8 cellular contexts compared by ENCODE assay signal in the genomic region with DNA sequence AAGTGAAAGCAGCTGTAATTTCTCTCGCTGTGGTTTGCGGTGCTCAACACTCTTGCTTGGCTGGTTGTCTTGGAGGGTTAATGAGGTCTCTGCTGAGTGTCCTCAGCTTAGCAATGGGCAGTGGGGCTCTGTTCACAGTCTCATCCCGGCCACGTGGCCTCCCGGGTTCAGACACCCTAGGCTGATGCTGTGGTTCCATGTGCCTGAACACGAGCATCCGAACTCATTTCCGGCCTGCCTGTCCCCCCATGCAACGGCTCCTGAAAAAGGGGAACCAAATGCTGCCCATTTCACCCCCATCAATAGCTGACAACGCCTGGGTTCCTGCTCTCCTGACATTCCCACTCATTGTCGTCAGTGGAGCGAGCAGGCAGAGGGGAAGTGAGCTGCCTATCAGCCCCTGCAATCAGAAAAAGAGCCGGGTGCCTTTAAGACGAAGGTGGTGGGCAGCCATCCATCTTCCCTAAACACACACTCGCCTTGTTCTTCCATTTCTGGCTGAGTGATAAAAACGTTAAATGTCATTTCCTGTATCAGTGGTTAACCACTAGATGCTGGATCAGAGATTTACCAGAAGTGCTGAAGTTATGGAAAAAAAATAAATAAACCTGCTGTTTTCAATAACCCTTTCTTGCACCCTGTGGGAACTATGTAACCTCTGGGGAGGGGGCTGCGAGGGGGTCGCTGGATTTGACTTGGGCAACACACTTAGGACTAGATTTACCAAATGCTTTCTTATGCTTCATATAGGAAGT.
DNase-seq lines count a peak whose midpoint lies in the region; ATAC-seq and FAIRE-seq lines count a peak whose summit lies in the region.

No MANE protein-coding gene starts in this region.

- peak overlapping the region; percentile 69 to 92 (median 82) for H3K4me3 Mint-ChIP-seq in CD4-positive, CD25-positive, alpha-beta regulatory T cell
- H3K4me3 Mint-ChIP-seq in activated CD4-positive, alpha-beta memory T cell treated with anti-CD3 and anti-CD28 coated beads, Interleukin-2, amount 10 ng/mL, durations not matched to agents 7 days and 5 days = peak overlapping the region; percentile 64

- no peak overlapping the region for H2BK120ac ChIP-seq in neuronal stem cell (ENCODE audit: low read depth, low read length)

- no peak overlapping the region for H4K8ac ChIP-seq in neuronal stem cell (ENCODE audit: low read depth, low read length)

- peak; percentile 88 for FAIRE-seq in urothelium cell line (lab: Jason Lieb, UNC)

- in situ Hi-C loops in KBM-7 (cut with MboI; ENCODE audit: low pct_unique_long_range_greater_than_20kb, low sequenced_read_pairs) = no loop called here

- peak overlapping the region; percentile 92 to 95 (median 92) for H3K27ac Mint-ChIP-seq in CD4-positive, CD25-positive, alpha-beta regulatory T cell
- peak overlapping the region; percentile 89 for H3K27ac Mint-ChIP-seq in activated CD4-positive, alpha-beta memory T cell treated with anti-CD3 and anti-CD28 coated beads, Interleukin-2, amount 10 ng/mL, durations not matched to agents 7 days and 5 days

- H3K36me3 Mint-ChIP-seq in CD4-positive, CD25-positive, alpha-beta regulatory T cell = peaks cover 2% of the 10 kb centered on the region
- H3K36me3 Mint-ChIP-seq in activated CD4-positive, alpha-beta memory T cell treated with anti-CD3 and anti-CD28 coated beads, Interleukin-2, amount 10 ng/mL, durations not matched to agents 7 days and 5 days (ENCODE audit: low read depth) = peaks cover 2% of the 10 kb centered on the region

- no peaks in the 10 kb centered on the region for H3K27me3 Mint-ChIP-seq in CD4-positive, CD25-positive, alpha-beta regulatory T cell
- H3K27me3 Mint-ChIP-seq in activated CD4-positive, alpha-beta memory T cell treated with anti-CD3 and anti-CD28 coated beads, Interleukin-2, amount 10 ng/mL, durations not matched to agents 7 days and 5 days = peaks cover 11% of the 10 kb centered on the region

- peak overlapping the region; percentile 70 for H3K4me3 ChIP-seq in CD4-positive, CD25-positive, alpha-beta regulatory T cell (ENCODE audit: low read depth, low read length)
- H3K4me3 ChIP-seq in neuronal stem cell (ENCODE audit: low read length in 2 of 2) = no peak overlapping the region

- H4K91ac ChIP-seq in neuronal stem cell (ENCODE audit: low read depth, low read length, poor library complexity) = no peak overlapping the region

- peak overlapping the region; percentile 39 for H3K9ac ChIP-seq in neuronal stem cell (ENCODE audit: low read depth, low read length, poor library complexity)

- no peak overlapping the region for H2BK15ac ChIP-seq in neuronal stem cell (ENCODE audit: low read length)

- no peak overlapping the region for H2AK5ac ChIP-seq in neuronal stem cell (ENCODE audit: low read depth, low read length)

- H3K9me3 ChIP-seq in CD4-positive, CD25-positive, alpha-beta regulatory T cell (ENCODE audit: control insufficient read depth in 2 of 2, low read length in 2 of 2) = no peaks in the 10 kb centered on the region
- no peaks in the 10 kb centered on the region for H3K9me3 ChIP-seq in neuronal stem cell (replicated peaks in 1 of 2; ENCODE audit: control insufficient read depth in 2 of 2, insufficient read depth in 1 of 2, low read depth in 1 of 2, low read length in 2 of 2)

- peak in 2 of 3 donors; percentile 55 to 65 for DNase-seq in CD4-positive, CD25-positive, alpha-beta regulatory T cell
- DNase-seq in KBM-7 (peak; percentile 100), fibroblast of gingiva (ENCODE audit: low read depth) (peak; percentile 16), neuronal stem cell (ENCODE audit: low spot score) (no peak), urothelium cell line (ENCODE audit: low spot score) (peak; percentile 80), NCI-H1417 treated with DMSO at 0.1 percent for 48 hours (lab: John Stamatoyannopoulos, UW) (no peak)
- peak; percentile 77 for DNase-seq in activated CD4-positive, alpha-beta memory T cell treated with anti-CD3 and anti-CD28 coated beads, Interleukin-2, amount 10 ng/mL, durations not matched to agents 7 days and 5 days

- peaks cover 22 to 67% (median 47%) of the 10 kb centered on the region in 4 donors for H3K4me1 Mint-ChIP-seq in CD4-positive, CD25-positive, alpha-beta regulatory T cell
- peaks cover 82% of the 10 kb centered on the region for H3K4me1 Mint-ChIP-seq in activated CD4-positive, alpha-beta memory T cell treated with anti-CD3 and anti-CD28 coated beads, Interleukin-2, amount 10 ng/mL, durations not matched to agents 7 days and 5 days

- no peak overlapping the region for H3K4me2 ChIP-seq in neuronal stem cell (ENCODE audit: insufficient read depth, low read length, poor library complexity, severe bottlenecking)

- POLR2A ChIA-PET in activated CD4-positive, alpha-beta memory T cell treated with anti-CD3 and anti-CD28 coated beads, Interleukin-2, amount 10 ng/mL, durations not matched to agents 7 days and 5 days (lab: Charles Lee) = interaction anchor here (0.9 to 5.8 kb wide), 24 partner anchors 8 to 712 kb away, joined by 3 to 113 read pairs (median 6); partner anchors contain the start of genes BCL2L14, BORCS5 and ETV6

- H2BK12ac ChIP-seq in neuronal stem cell (ENCODE audit: low read length) = no peak overlapping the region

- no peaks in the 10 kb centered on the region for H3K79me1 ChIP-seq in neuronal stem cell (ENCODE audit: low read depth, low read length)

- CTCF ChIA-PET in activated CD4-positive, alpha-beta memory T cell treated with anti-CD3 and anti-CD28 coated beads, Interleukin-2, amount 10 ng/mL, durations not matched to agents 7 days and 5 days (lab: Charles Lee) = interaction anchor here (0.9 to 3.4 kb wide), 12 partner anchors 11 to 430 kb away, joined by 3 to 43 read pairs (median 10); partner anchors contain the start of gene ETV6

- no peak overlapping the region for H2BK5ac ChIP-seq in neuronal stem cell (ENCODE audit: low read length)

- peak overlapping the region; percentile 58 for H3K27ac ChIP-seq in CD4-positive, CD25-positive, alpha-beta regulatory T cell (ENCODE audit: insufficient read depth, low read length, poor library complexity, severe bottlenecking)
- H3K27ac ChIP-seq in neuronal stem cell (replicated peaks; ENCODE audit: low read length) = no peak overlapping the region

- WGBS in neuronal stem cell (ENCODE audit: extremely low coverage in 2 of 2, insufficient read length in 2 of 2, insufficient replicate concordance in 1 of 2), 2 donors = no CpG with 5 or more reads among the region's 18 CpGs

- H3K36me3 ChIP-seq in CD4-positive, CD25-positive, alpha-beta regulatory T cell (ENCODE audit: control insufficient read depth, insufficient read depth, low read length) = no peaks in the 10 kb centered on the region
- H3K36me3 ChIP-seq in neuronal stem cell (replicated peaks in 1 of 2; ENCODE audit: control insufficient read depth in 2 of 2, insufficient read depth in 2 of 2, low read length in 2 of 2) = no peaks in the 10 kb centered on the region

- H3K4ac ChIP-seq in neuronal stem cell (ENCODE audit: low read length) = no peak overlapping the region

- H3K23ac ChIP-seq in neuronal stem cell (ENCODE audit: low read depth, low read length, poor library complexity) = no peak overlapping the region

- H3K9me3 Mint-ChIP-seq in CD4-positive, CD25-positive, alpha-beta regulatory T cell = peaks cover 0 to 2% (median 0%) of the 10 kb centered on the region in 7 donors
- H3K9me3 Mint-ChIP-seq in activated CD4-positive, alpha-beta memory T cell treated with anti-CD3 and anti-CD28 coated beads, Interleukin-2, amount 10 ng/mL, durations not matched to agents 7 days and 5 days = peaks cover 3% of the 10 kb centered on the region

- no peak overlapping the region for H3K14ac ChIP-seq in neuronal stem cell (ENCODE audit: low read length)

- H3K27me3 ChIP-seq in CD4-positive, CD25-positive, alpha-beta regulatory T cell (ENCODE audit: control insufficient read depth, insufficient read depth, low read length) = no peaks in the 10 kb centered on the region
- H3K27me3 ChIP-seq in neuronal stem cell (ENCODE audit: control insufficient read depth in 3 of 3, insufficient read depth in 3 of 3, low read depth in 1 of 3, low read length in 3 of 3) = peaks cover 0 to 3% (median 0%) of the 10 kb centered on the region in 3 experiments

- H2AFZ ChIP-seq in neuronal stem cell (ENCODE audit: low read length) = no peak overlapping the region

- peak; percentile 15 to 29 for ATAC-seq in CD4-positive, CD25-positive, alpha-beta regulatory T cell (ENCODE audit: low read depth in 2 of 2)
- ATAC-seq in GM21367 (IDR thresholded peaks at IDR 0.05; ENCODE audit: unreplicated experiment) = peak; percentile 53

- peak overlapping the region; percentile 33 for H3K18ac ChIP-seq in neuronal stem cell (ENCODE audit: low read length)

- H3K4me1 ChIP-seq in CD4-positive, CD25-positive, alpha-beta regulatory T cell (ENCODE audit: control insufficient read depth, insufficient read depth, low read length, poor library complexity, severe bottlenecking) = peaks cover 46% of the 10 kb centered on the region
- H3K4me1 ChIP-seq in neuronal stem cell (ENCODE audit: control insufficient read depth in 2 of 2, insufficient read depth in 1 of 2, low read depth in 1 of 2, low read length in 2 of 2) = peaks cover 2 to 25% of the 10 kb centered on the region in 2 donors

Comparison
In these comparisons a context has a peak if more than half of its experiments do, and no peak if none do; other contexts are left out.
1. DNase-seq: peak in CD4-positive, CD25-positive, alpha-beta regulatory T cell (2 of 3), KBM-7 (single experiment), activated CD4-positive, alpha-beta memory T cell treated with anti-CD3 and anti-CD28 coated beads, Interleukin-2, amount 10 ng/mL, durations not matched to agents 7 days and 5 days (single experiment), fibroblast of gingiva (single experiment) and urothelium cell line (single experiment); none in neuronal stem cell (single experiment) and NCI-H1417 treated with DMSO at 0.1 percent for 48 hours (single experiment).